Comparison of ENCODE assay signal across 9 cellular contexts in the genomic region with DNA sequence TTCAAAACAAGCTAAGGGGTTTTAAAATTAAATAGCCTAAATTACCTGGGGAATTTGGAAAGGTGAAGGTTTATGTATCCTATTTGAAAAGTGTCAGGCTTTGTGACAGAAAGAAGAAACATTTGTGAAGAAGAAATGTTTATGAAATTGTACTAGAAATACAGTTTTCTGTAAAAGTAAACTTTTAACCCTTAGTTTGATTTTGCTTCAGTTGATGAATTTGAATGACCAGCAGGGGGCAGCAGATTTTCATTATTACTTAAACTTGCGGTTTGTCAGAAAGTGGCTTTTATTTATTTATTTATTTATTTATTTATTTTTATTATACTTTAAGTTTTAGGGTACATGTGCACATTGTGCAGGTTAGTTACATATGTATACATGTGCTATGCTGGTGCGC. TPM values are rescaled to one million over a fixed set of nuclear protein-coding genes. Genes with fewer than 3 reads are reported as not detected.
DNase-seq lines count a peak whose midpoint lies in the region; ATAC-seq and TF ChIP-seq lines count a peak whose summit lies in the region.
"Had no signal": no experiment of that assay in that cellular context is flagged by ENCODE, and none has a peak within 500 bp of the region (broad histone marks: within the 10 kb centered on the region; RNA-seq: fewer than 3 reads in every experiment).

No MANE protein-coding gene starts in this region.

- H3K4me3 ChIP-seq in cardiac muscle cell: no peak overlapping the region

- no peaks in the 10 kb centered on the region for H3K4me1 ChIP-seq in cardiac muscle cell (ENCODE audit: low read depth)

- ATAC-seq in Right ventricle myocardium inferior: no peak
- ATAC-seq: activated naive CD4-positive, alpha-beta T cell treated with anti-CD3 and anti-CD28 coated beads, Interleukin-2, amount 50 U/mL, for 72 hours had no signal

- no peaks in the 10 kb centered on the region for H3K27me3 ChIP-seq in cardiac muscle cell

- H3K9me3 ChIP-seq in cardiac muscle cell (ENCODE audit: low read depth): no peaks in the 10 kb centered on the region

- intact Hi-C loops in Right ventricle myocardium inferior (cut with DNase I): no loop called here

- TF ChIP-seq CTCF in cardiac muscle cell (IDR thresholded peaks at IDR 0.05; ENCODE audit: low read depth, low read length): peak; percentile 41

- no peak overlapping the region for H3K27ac ChIP-seq in cardiac muscle cell

- DNase-seq in cardiac muscle cell (ENCODE audit: low read depth in 1 of 2, low spot score in 1 of 2) (peak; percentile 61 to 72), Right ventricle myocardium inferior (ENCODE audit: missing footprints) (no peak), NCI-H446 treated with DMSO at 0.1 percent for 48 hours (lab: John Stamatoyannopoulos, UW) (peak; percentile 28), dermis blood vessel endothelial cell (peak; percentile 53), renal cortical epithelial cell (ENCODE audit: low read depth) (peak; percentile 21), ecto neural progenitor cell (ENCODE audit: low spot score) (no peak), cortex of kidney (lab: John Stamatoyannopoulos, UW) (no peak), HPDE6-E6E7 (ENCODE audit: extremely low spot score) (no peak)

- H3K36me3 ChIP-seq in cardiac muscle cell: peaks cover 35% of the 10 kb centered on the region

RNA-seq across cellular contexts. Expression of a gene that starts 58.1 kb away (rescaled TPM):
- 97.6 and 123 TPM in 2 replicates for total RNA-seq in cardiac muscle cell
- polyA plus RNA-seq in cardiac muscle cell: 103 and 142 TPM in 2 replicates
- total RNA-seq in Right ventricle myocardium inferior: 563 TPM
- 84.6 and 126 TPM in 2 replicates for total RNA-seq in dermis blood vessel endothelial cell
- 66.7 and 147 TPM in 2 replicates for total RNA-seq in renal cortical epithelial cell

Comparison
In these comparisons a context has a peak if more than half of its experiments do, and no peak if none do; other contexts are left out.
1. DNase-seq: peak in cardiac muscle cell (2 of 2), NCI-H446 treated with DMSO at 0.1 percent for 48 hours (single experiment), dermis blood vessel endothelial cell (single experiment) and renal cortical epithelial cell (single experiment); none in Right ventricle myocardium inferior (single experiment), ecto neural progenitor cell (single experiment), cortex of kidney (single experiment) and HPDE6-E6E7 (single experiment).